Comparison of ENCODE assay signal across 1 cellular context in genomic region chr14:96194262-96194656, GRCh38.
TF ChIP-seq lines count a peak whose summit lies in the region.

No MANE protein-coding gene starts in this region.

TF ChIP-seq in H1, 55 proteins besides CTCF, POLR2A, EP300 and RAD21:
- TF ChIP-seq TEAD4 (IDR thresholded peaks at IDR 0.05; ENCODE audit: low read depth, low read length) (no peak), TAF1 (IDR thresholded peaks at IDR 0.05; ENCODE audit: low read depth, low read length) (no peak), SIRT6 (IDR thresholded peaks at IDR 0.05; ENCODE audit: low read length) (no peak), CBX8 (IDR thresholded peaks at IDR 0.05; ENCODE audit: borderline replicate concordance, low read depth, low read length) (no peak), TAF7 (optimal IDR thresholded peaks at IDR 0.05; ENCODE audit: borderline replicate concordance, low read depth, low read length) (no peak), SP1 (IDR thresholded peaks at IDR 0.05; ENCODE audit: low read depth, low read length) (no peak)
